Comparison of ENCODE assay signal across 9 cellular contexts in genomic region chr5:141507387-141508091, GRCh38. TPM values are rescaled to one million over a fixed set of nuclear protein-coding genes. Genes with fewer than 3 reads are reported as not detected.
DNase-seq lines count a peak whose midpoint lies in the region; ATAC-seq and TF ChIP-seq lines count a peak whose summit lies in the region.
"Had no signal": no experiment of that assay in that cellular context is flagged by ENCODE, and none has a peak within 500 bp of the region (broad histone marks: within the 10 kb centered on the region; RNA-seq: fewer than 3 reads in every experiment).

No MANE protein-coding gene starts in this region.

- H3K27ac Mint-ChIP-seq in HFFc6, result peak overlapping the region; percentile 98

- H3K27me3 Mint-ChIP-seq in HFFc6 (ENCODE audit: insufficient read depth), result peaks cover 14% of the 10 kb centered on the region

- DNase-seq in GM10248 (ENCODE audit: extremely low spot score) (peak; percentile 63), HFFc6 (peak; percentile 71), heart left ventricle (peak; percentile 64 to 78 (median 71)), thoracic aorta (ENCODE audit: low spot score) (no peak), HuH-7.5 (ENCODE audit: low spot score) (no peak), HAP-1 (ENCODE audit: low spot score in 2 of 2) (no peak)

- H3K27me3 ChIP-seq in heart left ventricle, result no peaks in the 10 kb centered on the region
- no peaks in the 10 kb centered on the region for H3K27me3 ChIP-seq in thoracic aorta (replicated peaks; ENCODE audit: insufficient read depth)
- H3K27me3 ChIP-seq in HAP-1 (ENCODE audit: low read depth), result no peaks in the 10 kb centered on the region

- CTCF ChIA-PET in GM10248 (lab: Yijun Ruan, JAX), result interaction anchor here (0.9 to 14.8 kb wide), 19 partner anchors 8 to 177 kb away, joined by 3 to 214 read pairs (median 5); partner anchors contain the start of genes PCDHGA1, PCDHGA10, PCDHGA11 and PCDHGB7

- in situ Hi-C loops in HAP-1 (cut with MboI; ENCODE audit: low sequenced_read_pairs), result no loop called here

- H3K4me1 ChIP-seq in heart left ventricle (peaks cover 7 to 52% (median 37%) of the 10 kb centered on the region in 12 donors), thoracic aorta (ENCODE audit: control insufficient read depth in 1 of 2, low read depth in 2 of 2) (peaks cover 26 to 52% of the 10 kb centered on the region in 2 donors), HAP-1 (peaks cover 3% of the 10 kb centered on the region; the same call in 1 of the 2 replicates)

- intact Hi-C loops in heart left ventricle (cut with DNase I), result no loop called here

- TF ChIP-seq CTCF in GM10248 (IDR thresholded peaks at IDR 0.05; ENCODE audit: control extremely low read depth, extremely low read depth, low read depth, missing control alignments) (no peak), HFFc6 (IDR thresholded peaks at IDR 0.05) (no peak), heart left ventricle (IDR thresholded peaks at IDR 0.05) (no peak), thoracic aorta (IDR thresholded peaks at IDR 0.05) (no peak)

- H3K9me3 ChIP-seq in heart left ventricle (no peaks in the 10 kb centered on the region), thoracic aorta (no peaks in the 10 kb centered on the region), HAP-1 (no peaks in the 10 kb centered on the region)

- H3K4me3 Mint-ChIP-seq in HFFc6, result peak overlapping the region; percentile 86

- H3K27ac ChIP-seq in heart left ventricle (peak overlapping the region; percentile 48 to 92 (median 80)), thoracic aorta (peak overlapping the region; percentile 97 to 98)

- POLR2A ChIA-PET in GM10248 (lab: Yijun Ruan, JAX), result no interaction called here

- ATAC-seq in heart left ventricle, result peak; percentile 56 to 64 (median 62)
- ATAC-seq in thoracic aorta (ENCODE audit: insufficient number of reproducible peaks, low FRiP score, low read depth), result no peak
- ATAC-seq in HG03520 (IDR thresholded peaks at IDR 0.05; ENCODE audit: unreplicated experiment), result no peak

- H3K4me3 ChIP-seq in heart left ventricle, result peak overlapping the region in 1 of 12 donors; percentile 32
- no peak overlapping the region for H3K4me3 ChIP-seq in thoracic aorta
- H3K4me3 ChIP-seq in HAP-1, result no peak overlapping the region

- peaks cover 30% of the 10 kb centered on the region for H3K36me3 Mint-ChIP-seq in HFFc6 (ENCODE audit: low read depth)

- peak in 1 of 2 donors; percentile 12 for TF ChIP-seq POLR2A in heart left ventricle (IDR thresholded peaks at IDR 0.05)

- H3K9me3 Mint-ChIP-seq in HFFc6, result no peaks in the 10 kb centered on the region

- peaks cover 51% of the 10 kb centered on the region for H3K4me1 Mint-ChIP-seq in HFFc6 (ENCODE audit: low read depth)

- peaks cover 0 to 69% (median 34%) of the 10 kb centered on the region in 9 donors for H3K36me3 ChIP-seq in heart left ventricle
- peaks cover 10% of the 10 kb centered on the region for H3K36me3 ChIP-seq in thoracic aorta
- H3K36me3 ChIP-seq in HAP-1 (replicated peaks), result no peaks in the 10 kb centered on the region

- WGBS in heart left ventricle, 4 donors, result 35 to 44% (median 39%) methylated on average over 10 to 11 of the region's 11 CpGs

TF ChIP-seq in PFSK-1, 5 proteins besides CTCF, POLR2A, EP300 and RAD21:
- no peak for TF ChIP-seq FOXP2 (optimal IDR thresholded peaks at IDR 0.05; ENCODE audit: borderline replicate concordance, extremely low read depth, extremely low read length, insufficient read depth)
- TF ChIP-seq SIN3A (IDR thresholded peaks at IDR 0.05; ENCODE audit: borderline replicate concordance, insufficient read depth, low read length), result peak; percentile 36; the same call in 1 of the 2 replicates
- TF ChIP-seq REST (IDR thresholded peaks at IDR 0.05; ENCODE audit: insufficient read depth in 1 of 2, low read depth in 2 of 2, low read length in 2 of 2), result 0 out of 4 replicates have a peak, but pooled peaks of 1 of the 2 experiments have one; percentile 22
- TF ChIP-seq POLR2AphosphoS5 (IDR thresholded peaks at IDR 0.05; ENCODE audit: low read depth, low read length), result no peak
- TF ChIP-seq TAF1 (IDR thresholded peaks at IDR 0.05; ENCODE audit: borderline replicate concordance, insufficient read depth, low read length), result no peak

RNA-seq across cellular contexts. Expression of gene PCDHGC5, which starts 18.7 kb away (rescaled TPM):
- 1 to 10 TPM; 2.3 to 5.7 (median 2.7) TPM for total RNA-seq in HFFc6 (2021; fragmentation: NEBNext Ultra II Directional; extraction: Animal tissue kit (Norgen Biotek cat#: 25700))
- polyA plus RNA-seq in PFSK-1 (2012; ENCODE audit: insufficient read length, low read depth), result 0.89 TPM
- 1 to 10 TPM; 1.5 to 5.4 (median 3.0) TPM for total RNA-seq in heart left ventricle
- polyA plus RNA-seq in heart left ventricle, result 1 to 10 TPM in 1 of 2 donors, under 1 TPM in 1; 0.72 to 5.4 TPM
- 1 to 10 TPM; 5.7 to 6.9 TPM for total RNA-seq in thoracic aorta
- total RNA-seq: mononuclear cell had no signal

RNA-seq across cellular contexts. Expression of gene PCDHGC4, which starts 22.7 kb away (rescaled TPM):
- total RNA-seq in HFFc6 (2021; fragmentation: NEBNext Ultra II Directional; extraction: Animal tissue kit (Norgen Biotek cat#: 25700)), result 1 to 10 TPM in 1 of 6 experiments, under 1 TPM in 5; 0.34 to 1.4 (median 0.62) TPM
- 0.51 TPM for polyA plus RNA-seq in PFSK-1 (2012; ENCODE audit: insufficient read length, low read depth)
- 10 to 100 TPM in 1 of 9 donors, 1 to 10 TPM in 8; 1.7 to 10.4 (median 2.9) TPM for total RNA-seq in heart left ventricle
- 1 to 10 TPM in 1 of 2 donors, under 1 TPM in 1; 0.39 to 4.2 TPM for polyA plus RNA-seq in heart left ventricle
- 1 to 10 TPM; 6.4 to 7.9 TPM for total RNA-seq in thoracic aorta

RNA-seq across cellular contexts. Expression of gene PCDHGC3, which starts 31.8 kb away (rescaled TPM):
- 100 to 1,000 TPM; 126 to 150 (median 132) TPM for total RNA-seq in HFFc6 (2021; fragmentation: NEBNext Ultra II Directional; extraction: Animal tissue kit (Norgen Biotek cat#: 25700))
- 81.2 TPM for polyA plus RNA-seq in PFSK-1 (2012; ENCODE audit: insufficient read length, low read depth)
- total RNA-seq in heart left ventricle, result 10 to 100 TPM; 12.3 to 32.5 (median 18.4) TPM
- polyA plus RNA-seq in heart left ventricle, result 10 to 100 TPM; 23.3 to 34.8 TPM
- total RNA-seq in thoracic aorta, result 10 to 100 TPM; 61.3 to 99.9 TPM

Comparison
In these comparisons a context has a peak if more than half of its experiments do, and no peak if none do; other contexts are left out.
1. DNase-seq: peak in GM10248 (single experiment), HFFc6 (single experiment) and heart left ventricle (5 of 5); none in thoracic aorta (single experiment), HuH-7.5 (single experiment) and HAP-1 (0 of 2).
2. ATAC-seq: peak in heart left ventricle (4 of 4); none in thoracic aorta (single experiment) and HG03520 (single experiment).